In the genomic region with DNA sequence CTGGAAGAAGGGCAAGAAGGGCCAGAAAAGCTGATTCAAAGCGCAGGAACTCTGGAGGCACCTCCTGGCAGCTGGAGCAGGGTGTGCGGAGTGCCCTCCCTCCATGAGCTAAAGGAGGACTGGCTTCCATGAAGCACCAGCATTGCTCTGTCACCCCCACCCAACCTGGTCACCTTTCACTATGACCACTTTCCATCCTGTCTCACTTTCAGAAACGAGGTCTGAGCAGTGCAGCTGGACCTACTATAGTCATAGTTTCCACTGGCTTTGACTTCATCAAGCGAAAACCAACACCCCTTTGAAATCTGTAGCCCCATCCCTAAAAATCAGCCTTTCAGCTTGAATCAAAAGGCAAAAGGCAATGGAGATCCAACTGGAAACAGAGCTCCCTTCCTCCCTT, we compare ENCODE assay signal across 11 cellular contexts.
DNase-seq lines count a peak whose midpoint lies in the region; ATAC-seq and FAIRE-seq lines count a peak whose summit lies in the region.
"Had no signal": no experiment of that assay in that cellular context is flagged by ENCODE, and none has a peak within 500 bp of the region (broad histone marks: within the 10 kb centered on the region; RNA-seq: fewer than 3 reads in every experiment).

No MANE protein-coding gene starts in this region.

- H3K27ac Mint-ChIP-seq in activated CD4-positive, alpha-beta memory T cell treated with anti-CD3 and anti-CD28 coated beads, Interleukin-2, amount 10 ng/mL, durations not matched to agents 7 days and 5 days = peak overlapping the region; percentile 92

- FAIRE-seq in GM18507 (lab: Jason Lieb, UNC) = peak; percentile 93

- peak; percentile 49 for DNase-seq in GM18507 (ENCODE audit: extremely low spot score, insufficient read length, low read depth)
- peak; percentile 26 for DNase-seq in activated CD4-positive, alpha-beta memory T cell treated with anti-CD3 and anti-CD28 coated beads, Interleukin-2, amount 10 ng/mL, durations not matched to agents 7 days and 5 days
- no peak for DNase-seq in anterior cingulate cortex (lab: John Stamatoyannopoulos, UW)
- DNase-seq in Right ventricle myocardium superior = no peak
- DNase-seq in SJCRH30 = no peak
- DNase-seq in NCI-H82 treated with DMSO at 0.1 percent for 48 hours (lab: John Stamatoyannopoulos, UW; ENCODE audit: unreplicated experiment) = no peak
- DNase-seq: activated CD8-positive, alpha-beta memory T cell treated with anti-CD3 and anti-CD28 coated beads, Interleukin-2, amount 50 U/mL, for 4 hours; DMS79 had no signal

- no peak overlapping the region for H3K4me3 ChIP-seq in SJCRH30

- no peaks in the 10 kb centered on the region for H3K4me1 ChIP-seq in SJCRH30

- POLR2A ChIA-PET in activated CD4-positive, alpha-beta memory T cell treated with anti-CD3 and anti-CD28 coated beads, Interleukin-2, amount 10 ng/mL, durations not matched to agents 7 days and 5 days (lab: Charles Lee) = interaction anchor here (0.9 to 1.9 kb wide), 4 partner anchors 8 to 309 kb away, joined by 3 to 4 read pairs (median 4); a partner anchor contains a TSS

- H3K4me3 Mint-ChIP-seq in activated CD4-positive, alpha-beta memory T cell treated with anti-CD3 and anti-CD28 coated beads, Interleukin-2, amount 10 ng/mL, durations not matched to agents 7 days and 5 days = no peak overlapping the region

- H3K27me3 Mint-ChIP-seq in activated CD4-positive, alpha-beta memory T cell treated with anti-CD3 and anti-CD28 coated beads, Interleukin-2, amount 10 ng/mL, durations not matched to agents 7 days and 5 days = no peaks in the 10 kb centered on the region

- peaks cover 32% of the 10 kb centered on the region for H3K4me1 Mint-ChIP-seq in activated CD4-positive, alpha-beta memory T cell treated with anti-CD3 and anti-CD28 coated beads, Interleukin-2, amount 10 ng/mL, durations not matched to agents 7 days and 5 days

- no peaks in the 10 kb centered on the region for H3K9me3 Mint-ChIP-seq in activated CD4-positive, alpha-beta memory T cell treated with anti-CD3 and anti-CD28 coated beads, Interleukin-2, amount 10 ng/mL, durations not matched to agents 7 days and 5 days

- CTCF ChIA-PET in activated CD4-positive, alpha-beta memory T cell treated with anti-CD3 and anti-CD28 coated beads, Interleukin-2, amount 10 ng/mL, durations not matched to agents 7 days and 5 days (lab: Charles Lee) = interaction anchor here (1.0 to 3.5 kb wide), 4 partner anchors 10 to 209 kb away, joined by 3 to 10 read pairs (median 7); no protein-coding TSS in a partner anchor

- no peak overlapping the region for H3K27ac ChIP-seq in SJCRH30

- H3K36me3 Mint-ChIP-seq in activated CD4-positive, alpha-beta memory T cell treated with anti-CD3 and anti-CD28 coated beads, Interleukin-2, amount 10 ng/mL, durations not matched to agents 7 days and 5 days (ENCODE audit: low read depth) = no peaks in the 10 kb centered on the region

- no peaks in the 10 kb centered on the region for H3K27me3 ChIP-seq in SJCRH30

- peak; percentile 84 for ATAC-seq in GM19397 (IDR thresholded peaks at IDR 0.05; ENCODE audit: unreplicated experiment)
- ATAC-seq in HG02981 (IDR thresholded peaks at IDR 0.05; ENCODE audit: unreplicated experiment) = peak; percentile 89
- no peak for ATAC-seq in Right ventricle myocardium superior (ENCODE audit: poor library complexity)
- ATAC-seq: Right ventricle myocardium inferior had no signal

- no peaks in the 10 kb centered on the region for H3K36me3 ChIP-seq in SJCRH30

- intact Hi-C loops in Right ventricle myocardium superior (cut with DNase I) = no loop called here

- no peaks in the 10 kb centered on the region for H3K9me3 ChIP-seq in SJCRH30 (replicated peaks)

Comparison
In these comparisons a context has a peak if more than half of its experiments do, and no peak if none do; other contexts are left out.
1. DNase-seq: peak in GM18507 (single experiment) and activated CD4-positive, alpha-beta memory T cell treated with anti-CD3 and anti-CD28 coated beads, Interleukin-2, amount 10 ng/mL, durations not matched to agents 7 days and 5 days (single experiment); none in anterior cingulate cortex (0 of 58), Right ventricle myocardium superior (single experiment), SJCRH30 (0 of 2) and NCI-H82 treated with DMSO at 0.1 percent for 48 hours (single experiment).